1 cellular context compared by ENCODE assay signal in genomic region chr10:133010838-133011179, GRCh38.
TF ChIP-seq lines count a peak whose summit lies in the region.

No MANE protein-coding gene starts in this region.

TF ChIP-seq in HEK293, 187 proteins besides CTCF, POLR2A, EP300 and RAD21 (continued from another document):
- peak; percentile 72 for TF ChIP-seq ZNF18 (tag by site-specific recombination; IDR thresholded peaks at IDR 0.05)
- TF ChIP-seq ZSCAN23 (tag by site-specific recombination; IDR thresholded peaks at IDR 0.05), result peak; percentile 32; the same call in 1 of the 2 replicates
- 0 out of 2 replicates have a peak, but pooled peaks have one; percentile 1 for TF ChIP-seq ZNF146 (tag by site-specific recombination; IDR thresholded peaks at IDR 0.05)
- TF ChIP-seq KLF1 (tag by site-specific recombination; IDR thresholded peaks at IDR 0.05), result peak; percentile 6; the same call in 1 of the 2 replicates
